ENCODE assay signal across 2 cellular contexts in genomic region chr3:179464296-179465092, GRCh38.
TF ChIP-seq lines count a peak whose summit lies in the region.

No MANE protein-coding gene starts in this region.

TF ChIP-seq in GM23338, 12 proteins besides CTCF, POLR2A, EP300 and RAD21:
- TF ChIP-seq, protein P1, sequence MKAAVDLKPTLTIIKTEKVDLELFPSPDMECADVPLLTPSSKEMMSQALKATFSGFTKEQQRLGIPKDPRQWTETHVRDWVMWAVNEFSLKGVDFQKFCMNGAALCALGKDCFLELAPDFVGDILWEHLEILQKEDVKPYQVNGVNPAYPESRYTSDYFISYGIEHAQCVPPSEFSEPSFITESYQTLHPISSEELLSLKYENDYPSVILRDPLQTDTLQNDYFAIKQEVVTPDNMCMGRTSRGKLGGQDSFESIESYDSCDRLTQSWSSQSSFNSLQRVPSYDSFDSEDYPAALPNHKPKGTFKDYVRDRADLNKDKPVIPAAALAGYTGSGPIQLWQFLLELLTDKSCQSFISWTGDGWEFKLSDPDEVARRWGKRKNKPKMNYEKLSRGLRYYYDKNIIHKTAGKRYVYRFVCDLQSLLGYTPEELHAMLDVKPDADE (IDR thresholded peaks at IDR 0.05), result no peak
- no peak for TF ChIP-seq ZNF462 (CRISPR knock-in tag; IDR thresholded peaks at IDR 0.05)
- no peak for TF ChIP-seq ZNF114 (CRISPR knock-in tag; IDR thresholded peaks at IDR 0.05)
- TF ChIP-seq EZH2phosphoT487 (IDR thresholded peaks at IDR 0.05; ENCODE audit: unreplicated experiment), result no peak
- TF ChIP-seq EZH2 (IDR thresholded peaks at IDR 0.05; ENCODE audit: low read depth, unreplicated experiment), result no peak
- TF ChIP-seq JUNB (IDR thresholded peaks at IDR 0.05; ENCODE audit: unreplicated experiment), result no peak
- TF ChIP-seq NANOG (IDR thresholded peaks at IDR 0.05; ENCODE audit: borderline replicate concordance), result no peak

TF ChIP-seq in HepG2, 621 proteins besides CTCF, POLR2A, EP300 and RAD21 (continued from another document and continues in another):
- TF ChIP-seq, protein P2, sequence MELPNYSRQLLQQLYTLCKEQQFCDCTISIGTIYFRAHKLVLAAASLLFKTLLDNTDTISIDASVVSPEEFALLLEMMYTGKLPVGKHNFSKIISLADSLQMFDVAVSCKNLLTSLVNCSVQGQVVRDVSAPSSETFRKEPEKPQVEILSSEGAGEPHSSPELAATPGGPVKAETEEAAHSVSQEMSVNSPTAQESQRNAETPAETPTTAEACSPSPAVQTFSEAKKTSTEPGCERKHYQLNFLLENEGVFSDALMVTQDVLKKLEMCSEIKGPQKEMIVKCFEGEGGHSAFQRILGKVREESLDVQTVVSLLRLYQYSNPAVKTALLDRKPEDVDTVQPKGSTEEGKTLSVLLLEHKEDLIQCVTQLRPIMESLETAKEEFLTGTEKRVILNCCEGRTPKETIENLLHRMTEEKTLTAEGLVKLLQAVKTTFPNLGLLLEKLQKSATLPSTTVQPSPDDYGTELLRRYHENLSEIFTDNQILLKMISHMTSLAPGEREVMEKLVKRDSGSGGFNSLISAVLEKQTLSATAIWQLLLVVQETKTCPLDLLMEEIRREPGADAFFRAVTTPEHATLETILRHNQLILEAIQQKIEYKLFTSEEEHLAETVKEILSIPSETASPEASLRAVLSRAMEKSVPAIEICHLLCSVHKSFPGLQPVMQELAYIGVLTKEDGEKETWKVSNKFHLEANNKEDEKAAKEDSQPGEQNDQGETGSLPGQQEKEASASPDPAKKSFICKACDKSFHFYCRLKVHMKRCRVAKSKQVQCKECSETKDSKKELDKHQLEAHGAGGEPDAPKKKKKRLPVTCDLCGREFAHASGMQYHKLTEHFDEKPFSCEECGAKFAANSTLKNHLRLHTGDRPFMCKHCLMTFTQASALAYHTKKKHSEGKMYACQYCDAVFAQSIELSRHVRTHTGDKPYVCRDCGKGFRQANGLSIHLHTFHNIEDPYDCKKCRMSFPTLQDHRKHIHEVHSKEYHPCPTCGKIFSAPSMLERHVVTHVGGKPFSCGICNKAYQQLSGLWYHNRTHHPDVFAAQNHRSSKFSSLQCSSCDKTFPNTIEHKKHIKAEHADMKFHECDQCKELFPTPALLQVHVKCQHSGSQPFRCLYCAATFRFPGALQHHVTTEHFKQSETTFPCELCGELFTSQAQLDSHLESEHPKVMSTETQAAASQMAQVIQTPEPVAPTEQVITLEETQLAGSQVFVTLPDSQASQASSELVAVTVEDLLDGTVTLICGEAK (IDR thresholded peaks at IDR 0.05), result no peak
- TF ChIP-seq, protein P2 (CRISPR knock-in tag; IDR thresholded peaks at IDR 0.05), result no peak
- no peak for TF ChIP-seq EED (CRISPR knock-in tag; IDR thresholded peaks at IDR 0.05)
- no peak for TF ChIP-seq GPBP1L1 (CRISPR knock-in tag; IDR thresholded peaks at IDR 0.05)
- no peak for TF ChIP-seq ARNT2 (CRISPR knock-in tag; IDR thresholded peaks at IDR 0.05; ENCODE audit: low read depth)
- no peak for TF ChIP-seq ZNF350 (CRISPR knock-in tag; IDR thresholded peaks at IDR 0.05; ENCODE audit: borderline replicate concordance, low read depth)
- no peak for TF ChIP-seq NKX3-1 (CRISPR knock-in tag; IDR thresholded peaks at IDR 0.05)
- TF ChIP-seq KLF6 (CRISPR knock-in tag; IDR thresholded peaks at IDR 0.05), result no peak
- no peak for TF ChIP-seq RFXAP (CRISPR knock-in tag; IDR thresholded peaks at IDR 0.05; ENCODE audit: borderline replicate concordance)
- no peak for TF ChIP-seq ZNF281 (CRISPR knock-in tag; IDR thresholded peaks at IDR 0.05; ENCODE audit: borderline replicate concordance)
- TF ChIP-seq EHMT2 (IDR thresholded peaks at IDR 0.05; ENCODE audit: borderline replicate concordance, low read depth, low read length), result no peak
- TF ChIP-seq FOXP4 (CRISPR knock-in tag; IDR thresholded peaks at IDR 0.05), result no peak
- TF ChIP-seq ZNF615 (CRISPR knock-in tag; IDR thresholded peaks at IDR 0.05; ENCODE audit: borderline replicate concordance), result no peak
- TF ChIP-seq ARNTL (CRISPR knock-in tag; IDR thresholded peaks at IDR 0.05), result no peak
- TF ChIP-seq ZSCAN20 (CRISPR knock-in tag; IDR thresholded peaks at IDR 0.05; ENCODE audit: borderline replicate concordance), result no peak
- no peak for TF ChIP-seq ZNF530 (CRISPR knock-in tag; IDR thresholded peaks at IDR 0.05; ENCODE audit: low read depth)
- no peak for TF ChIP-seq ZKSCAN8 (CRISPR knock-in tag; IDR thresholded peaks at IDR 0.05; ENCODE audit: borderline replicate concordance)
- TF ChIP-seq, protein P3, sequence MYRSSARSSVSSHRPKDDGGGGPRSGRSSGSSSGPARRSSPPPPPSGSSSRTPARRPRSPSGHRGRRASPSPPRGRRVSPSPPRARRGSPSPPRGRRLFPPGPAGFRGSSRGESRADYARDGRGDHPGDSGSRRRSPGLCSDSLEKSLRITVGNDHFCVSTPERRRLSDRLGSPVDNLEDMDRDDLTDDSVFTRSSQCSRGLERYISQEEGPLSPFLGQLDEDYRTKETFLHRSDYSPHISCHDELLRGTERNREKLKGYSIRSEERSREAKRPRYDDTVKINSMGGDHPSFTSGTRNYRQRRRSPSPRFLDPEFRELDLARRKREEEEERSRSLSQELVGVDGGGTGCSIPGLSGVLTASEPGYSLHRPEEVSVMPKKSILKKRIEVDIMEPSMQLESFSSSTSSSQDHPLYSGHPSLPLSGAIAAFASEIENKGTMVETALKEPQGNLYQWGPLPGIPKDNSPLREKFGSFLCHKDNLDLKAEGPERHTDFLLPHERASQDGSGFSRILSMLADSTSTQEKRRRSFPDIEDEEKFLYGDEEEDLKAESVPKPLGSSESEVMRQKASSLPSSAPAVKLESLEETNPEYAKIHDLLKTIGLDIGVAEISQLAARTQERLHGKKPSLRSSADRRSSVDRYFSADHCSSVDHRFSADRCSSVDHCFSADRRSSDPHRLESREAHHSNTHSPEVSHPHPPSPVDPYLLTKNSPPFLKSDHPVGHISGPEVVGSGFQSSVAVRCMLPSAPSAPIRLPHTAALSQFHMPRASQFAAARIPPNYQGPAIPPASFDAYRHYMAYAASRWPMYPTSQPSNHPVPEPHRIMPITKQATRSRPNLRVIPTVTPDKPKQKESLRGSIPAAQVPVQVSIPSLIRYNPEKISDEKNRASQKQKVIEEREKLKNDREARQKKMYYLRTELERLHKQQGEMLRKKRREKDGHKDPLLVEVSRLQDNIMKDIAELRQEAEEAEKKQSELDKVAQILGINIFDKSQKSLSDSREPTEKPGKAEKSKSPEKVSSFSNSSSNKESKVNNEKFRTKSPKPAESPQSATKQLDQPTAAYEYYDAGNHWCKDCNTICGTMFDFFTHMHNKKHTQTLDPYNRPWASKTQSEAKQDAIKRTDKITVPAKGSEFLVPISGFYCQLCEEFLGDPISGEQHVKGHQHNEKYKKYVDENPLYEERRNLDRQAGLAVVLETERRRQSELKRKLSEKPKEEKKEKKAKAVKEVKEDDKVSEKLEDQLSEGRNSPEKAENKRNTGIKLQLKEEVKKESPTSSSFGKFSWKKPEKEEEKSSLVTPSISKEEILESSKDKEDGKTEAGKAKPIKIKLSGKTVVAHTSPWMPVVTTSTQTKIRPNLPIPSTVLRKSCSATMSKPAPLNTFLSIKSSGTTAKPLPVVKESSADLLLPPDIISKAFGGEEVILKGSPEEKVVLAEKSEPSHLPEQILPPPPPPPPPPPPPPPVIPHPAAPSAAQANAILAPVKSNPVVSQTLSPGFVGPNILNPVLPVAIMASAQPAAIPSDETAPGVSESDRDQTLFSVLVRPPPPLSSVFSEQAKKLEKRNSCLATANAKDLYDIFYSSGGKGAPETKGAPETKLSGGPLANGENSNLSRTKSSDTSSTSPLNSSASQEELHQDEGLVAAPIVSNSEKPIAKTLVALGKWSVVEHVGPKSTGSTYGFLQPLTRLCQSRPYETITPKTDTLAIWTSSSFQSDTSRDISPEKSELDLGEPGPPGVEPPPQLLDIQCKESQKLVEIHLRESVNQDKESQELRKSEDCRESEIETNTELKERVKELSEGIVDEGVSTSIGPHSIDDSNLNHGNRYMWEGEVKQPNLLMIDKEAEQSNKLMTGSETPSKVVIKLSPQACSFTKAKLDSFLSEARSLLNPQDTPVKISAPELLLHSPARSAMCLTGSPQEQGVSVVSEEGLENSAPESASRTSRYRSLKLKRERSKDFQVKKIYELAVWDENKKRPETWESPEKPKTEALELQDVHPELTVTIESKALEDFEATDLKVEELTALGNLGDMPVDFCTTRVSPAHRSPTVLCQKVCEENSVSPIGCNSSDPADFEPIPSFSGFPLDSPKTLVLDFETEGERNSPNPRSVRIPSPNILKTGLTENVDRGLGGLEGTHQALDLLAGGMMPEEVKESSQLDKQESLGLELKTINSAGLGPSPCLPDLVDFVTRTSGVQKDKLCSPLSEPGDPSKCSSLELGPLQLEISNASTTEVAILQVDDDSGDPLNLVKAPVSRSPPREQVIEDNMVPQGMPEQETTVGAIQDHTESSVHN (CRISPR knock-in tag; IDR thresholded peaks at IDR 0.05), result no peak
- no peak for TF ChIP-seq ZNF605 (CRISPR knock-in tag; IDR thresholded peaks at IDR 0.05)
